Comparison of ENCODE assay signal across 8 cellular contexts in the genomic region with DNA sequence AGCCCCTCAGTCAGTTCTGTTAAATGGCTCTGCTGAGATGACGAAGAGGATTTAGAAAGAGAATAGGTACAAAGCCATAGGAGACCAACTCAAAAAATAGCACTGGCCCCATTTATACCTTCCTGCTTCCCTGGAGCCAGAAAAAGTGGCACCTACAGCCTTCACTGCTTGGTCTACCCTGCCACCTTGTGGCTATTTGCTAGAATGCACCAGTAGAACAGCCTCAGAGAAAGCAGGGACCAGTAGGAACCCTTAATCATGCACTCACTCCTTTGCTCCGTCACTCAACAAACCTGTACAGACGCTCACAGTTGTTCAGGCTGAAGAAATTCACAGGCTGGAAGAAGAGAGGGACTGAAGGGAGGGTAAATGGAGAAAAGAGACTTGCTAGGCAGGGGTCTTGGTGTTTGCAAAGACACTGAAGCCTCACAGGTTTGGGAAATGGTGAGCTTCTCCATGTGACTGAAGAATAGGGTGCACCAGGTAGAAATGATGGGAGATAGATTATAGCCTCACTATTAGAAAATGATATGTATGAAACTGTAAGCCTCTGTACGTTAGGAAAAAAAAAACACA. TPM values are rescaled to one million over a fixed set of nuclear protein-coding genes. Genes with fewer than 3 reads are reported as not detected.
DNase-seq lines count a peak whose midpoint lies in the region; ATAC-seq lines count a peak whose summit lies in the region.

No MANE protein-coding gene starts in this region.

- peak overlapping the region in 1 of 9 donors; percentile 53 for H3K27ac Mint-ChIP-seq in naive thymus-derived CD4-positive, alpha-beta T cell

- H3K4me1 ChIP-seq in naive thymus-derived CD4-positive, alpha-beta T cell (ENCODE audit: control insufficient read depth in 2 of 2, insufficient read depth in 2 of 2, low read length in 2 of 2): peaks cover 5 to 7% of the 10 kb centered on the region in 2 donors

- peak; percentile 87 for ATAC-seq in GM21447 (IDR thresholded peaks at IDR 0.05; ENCODE audit: unreplicated experiment)
- peak; percentile 92 for ATAC-seq in naive thymus-derived CD4-positive, alpha-beta T cell
- ATAC-seq in stimulated activated naive CD8-positive, alpha-beta T cell treated with anti-CD3 and anti-CD28 coated beads, Interleukin-15, Interleukin-2, amounts not matched to agents 100 U/mL and 50 U/mL, for 24 hours: peak; percentile 90

- no peaks in the 10 kb centered on the region for H3K9me3 ChIP-seq in naive thymus-derived CD4-positive, alpha-beta T cell (ENCODE audit: control insufficient read depth in 2 of 3, low read length in 3 of 3)

- H3K27me3 ChIP-seq in naive thymus-derived CD4-positive, alpha-beta T cell (ENCODE audit: control insufficient read depth in 2 of 2, insufficient read depth in 2 of 2, low read length in 2 of 2): no peaks in the 10 kb centered on the region

- CTCF ChIA-PET in naive thymus-derived CD4-positive, alpha-beta T cell (lab: Charles Lee): interaction anchor here (0.5 to 12.7 kb wide), 6 partner anchors 16 to 504 kb away, joined by 3 to 95 read pairs (median 4); no protein-coding TSS in a partner anchor

- H3K4me3 Mint-ChIP-seq in naive thymus-derived CD4-positive, alpha-beta T cell: no peak overlapping the region

- H3K36me3 ChIP-seq in naive thymus-derived CD4-positive, alpha-beta T cell (ENCODE audit: control insufficient read depth in 2 of 3, insufficient read depth in 3 of 3, low read length in 3 of 3): no peaks in the 10 kb centered on the region

- H3K36me3 Mint-ChIP-seq in naive thymus-derived CD4-positive, alpha-beta T cell: no peaks in the 10 kb centered on the region

- no peak overlapping the region for H3K4me3 ChIP-seq in naive thymus-derived CD4-positive, alpha-beta T cell (ENCODE audit: low read length)

- peak; percentile 30 for DNase-seq in DMS 273 treated with DMSO at 0.1 percent for 48 hours (lab: John Stamatoyannopoulos, UW)
- DNase-seq in HuH-7.5 (ENCODE audit: low spot score): peak; percentile 59
- peak; percentile 58 for DNase-seq in NOMO-1 treated with dmso at 0.1 percent for 144 hours (lab: John Stamatoyannopoulos, UW; ENCODE audit: unreplicated experiment)
- DNase-seq in activated CD8-positive, alpha-beta memory T cell treated with anti-CD3 and anti-CD28 coated beads for 48 hours (ENCODE audit: low read depth in 2 of 3, low spot score in 2 of 3): peak; percentile 26 to 40 (median 40)
- peak; percentile 65 for DNase-seq in epidermal melanocyte (ENCODE audit: insufficient read length, low spot score)
- DNase-seq in naive thymus-derived CD4-positive, alpha-beta T cell: peak; percentile 37 to 73 (median 67)
- DNase-seq in stimulated activated naive CD8-positive, alpha-beta T cell treated with anti-CD3 and anti-CD28 coated beads, Interleukin-15, Interleukin-2, amounts not matched to agents 100 U/mL and 50 U/mL, for 24 hours: peak; percentile 74

- POLR2A ChIA-PET in naive thymus-derived CD4-positive, alpha-beta T cell (lab: Charles Lee): no interaction called here

- intact Hi-C loops in naive thymus-derived CD4-positive, alpha-beta T cell (cut with micrococcal nuclease): loop anchor here (1.0 kb wide), 5 partner anchors 35 to 494 kb away; partner anchors contain the start of gene RTP4 (in 1 of the 2)

- no peak overlapping the region for H3K27ac ChIP-seq in naive thymus-derived CD4-positive, alpha-beta T cell (ENCODE audit: low read depth, low read length)

- no peaks in the 10 kb centered on the region for H3K9me3 Mint-ChIP-seq in naive thymus-derived CD4-positive, alpha-beta T cell

- H3K4me1 Mint-ChIP-seq in naive thymus-derived CD4-positive, alpha-beta T cell: peaks cover 8 to 17% (median 13%) of the 10 kb centered on the region in 7 donors

- peaks cover 0 to 8% (median 0%) of the 10 kb centered on the region in 5 donors for H3K27me3 Mint-ChIP-seq in naive thymus-derived CD4-positive, alpha-beta T cell

RNA-seq across cellular contexts. Expression of gene RTP2, which starts 12.1 kb away (rescaled TPM):
- total RNA-seq in naive thymus-derived CD4-positive, alpha-beta T cell: not detected
- polyA plus RNA-seq in naive thymus-derived CD4-positive, alpha-beta T cell: not detected

RNA-seq across cellular contexts. Expression of gene BCL6, which starts 30.8 kb away (rescaled TPM):
- total RNA-seq in naive thymus-derived CD4-positive, alpha-beta T cell: 100 to 1,000 TPM in 1 of 5 experiments, 10 to 100 TPM in 4; 13.4 to 154 (median 29.5) TPM
- polyA plus RNA-seq in naive thymus-derived CD4-positive, alpha-beta T cell: 1 to 10 TPM in 1 of 2 donors, under 1 TPM in 1; 0.63 to 2.4 TPM

RNA-seq across cellular contexts. Expression of gene SST, which starts 44.3 kb away (rescaled TPM):
- not detected for total RNA-seq in naive thymus-derived CD4-positive, alpha-beta T cell
- polyA plus RNA-seq in naive thymus-derived CD4-positive, alpha-beta T cell: not detected
